8 cellular contexts compared by ENCODE assay signal in the genomic region with DNA sequence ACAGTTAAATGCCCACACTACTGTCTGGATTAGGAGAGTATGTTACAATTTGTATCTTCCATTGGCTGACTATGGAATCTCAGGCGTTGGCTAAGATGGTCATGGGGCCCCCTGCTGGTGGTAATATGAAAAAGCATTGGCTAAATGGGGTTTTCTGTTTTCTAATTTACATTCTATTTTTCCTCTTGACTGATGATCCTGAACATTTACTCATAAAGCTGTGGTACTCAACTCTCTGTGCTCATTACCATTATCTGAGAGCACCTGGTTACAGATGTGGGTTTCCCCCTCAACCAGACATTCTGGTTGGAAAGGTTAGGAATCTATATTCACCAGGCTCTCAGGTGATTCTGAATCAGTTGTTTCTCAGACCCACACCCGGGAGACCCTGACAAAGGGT.
DNase-seq lines count a peak whose midpoint lies in the region; ATAC-seq and TF ChIP-seq lines count a peak whose summit lies in the region.

No MANE protein-coding gene starts in this region.

- no peaks in the 10 kb centered on the region for H3K27me3 ChIP-seq in thoracic aorta (replicated peaks; ENCODE audit: insufficient read depth)

- no peak overlapping the region for H3K4me3 ChIP-seq in Jurkat, Clone E6-1 (ENCODE audit: low read length)
- H3K4me3 ChIP-seq in thoracic aorta: no peak overlapping the region

- H3K4me1 ChIP-seq in thoracic aorta (ENCODE audit: control insufficient read depth in 1 of 2, low read depth in 2 of 2): no peaks in the 10 kb centered on the region

- H3K27ac ChIP-seq in thoracic aorta: no peak overlapping the region

- CTCF ChIA-PET in WTC11 (lab: Charles Lee): interaction anchor here (0.7 to 2.6 kb wide), 24 partner anchors 8 to 318 kb away, joined by 3 to 17 read pairs (median 4); partner anchors contain the start of gene WSCD2

- ATAC-seq in activated T-cell treated with anti-CD3 and anti-CD28 coated beads, Interleukin-2, amount 50 U/mL, for 72 hours (replicated peaks in 1 of 2): no peak
- no peak for ATAC-seq in activated T-cell treated with anti-CD3 and anti-CD28 coated beads, Interleukin-2, amount 50 U/mL, for 4 hours
- no peak for ATAC-seq in WTC11
- ATAC-seq in thoracic aorta (ENCODE audit: insufficient number of reproducible peaks, low FRiP score, low read depth): no peak
- no peak for ATAC-seq in HG03565 (IDR thresholded peaks at IDR 0.05; ENCODE audit: unreplicated experiment)
- no peak for ATAC-seq in GM21447 (IDR thresholded peaks at IDR 0.05; ENCODE audit: unreplicated experiment)

- POLR2A ChIA-PET in WTC11 (lab: Charles Lee): no interaction called here

- no peaks in the 10 kb centered on the region for H3K9me3 ChIP-seq in thoracic aorta

- peaks cover 6% of the 10 kb centered on the region for H3K27me3 Mint-ChIP-seq in activated T-cell treated with anti-CD3 and anti-CD28 coated beads, Interleukin-2, amount 50 U/mL, for 72 hours (ENCODE audit: low read depth)
- H3K27me3 Mint-ChIP-seq in activated T-cell treated with anti-CD3 and anti-CD28 coated beads, Interleukin-2, amount 50 U/mL, for 4 hours (ENCODE audit: low read depth): peaks cover 10% of the 10 kb centered on the region
- no peaks in the 10 kb centered on the region for H3K27me3 Mint-ChIP-seq in WTC11 (ENCODE audit: low read depth)

- no peak overlapping the region for H3K4me3 Mint-ChIP-seq in activated T-cell treated with anti-CD3 and anti-CD28 coated beads, Interleukin-2, amount 50 U/mL, for 72 hours
- H3K4me3 Mint-ChIP-seq in activated T-cell treated with anti-CD3 and anti-CD28 coated beads, Interleukin-2, amount 50 U/mL, for 4 hours: no peak overlapping the region
- no peak overlapping the region for H3K4me3 Mint-ChIP-seq in WTC11

- H3K36me3 Mint-ChIP-seq in activated T-cell treated with anti-CD3 and anti-CD28 coated beads, Interleukin-2, amount 50 U/mL, for 72 hours (ENCODE audit: insufficient read depth in 2 of 2): no peaks in the 10 kb centered on the region
- no peaks in the 10 kb centered on the region for H3K36me3 Mint-ChIP-seq in activated T-cell treated with anti-CD3 and anti-CD28 coated beads, Interleukin-2, amount 50 U/mL, for 4 hours (ENCODE audit: insufficient read depth)
- no peaks in the 10 kb centered on the region for H3K36me3 Mint-ChIP-seq in WTC11

- no peaks in the 10 kb centered on the region for H3K4me1 Mint-ChIP-seq in activated T-cell treated with anti-CD3 and anti-CD28 coated beads, Interleukin-2, amount 50 U/mL, for 72 hours (ENCODE audit: low read depth)
- H3K4me1 Mint-ChIP-seq in activated T-cell treated with anti-CD3 and anti-CD28 coated beads, Interleukin-2, amount 50 U/mL, for 4 hours (ENCODE audit: low read depth): no peaks in the 10 kb centered on the region
- peaks cover 8% of the 10 kb centered on the region for H3K4me1 Mint-ChIP-seq in WTC11

- no peak overlapping the region for H3K27ac Mint-ChIP-seq in activated T-cell treated with anti-CD3 and anti-CD28 coated beads, Interleukin-2, amount 50 U/mL, for 72 hours
- H3K27ac Mint-ChIP-seq in WTC11: no peak overlapping the region

- DNase-seq in activated T-cell treated with anti-CD3 and anti-CD28 coated beads, Interleukin-2, amount 50 U/mL, for 72 hours: peak; percentile 16 to 18
- no peak for DNase-seq in activated T-cell treated with anti-CD3 and anti-CD28 coated beads, Interleukin-2, amount 50 U/mL, for 4 hours
- peak; percentile 12 for DNase-seq in Jurkat, Clone E6-1 (ENCODE audit: low read depth, low spot score)
- DNase-seq in WTC11 (ENCODE audit: low spot score) (peak; percentile 28), head of caudate nucleus (peak in 28 of 42 donors; percentile 15 to 78 (median 46)), thoracic aorta (ENCODE audit: low spot score) (no peak)

- intact Hi-C loops in head of caudate nucleus (cut with DNase I): no loop called here

- no peaks in the 10 kb centered on the region for H3K36me3 ChIP-seq in thoracic aorta

- peak; percentile 63 for TF ChIP-seq CTCF in WTC11 (IDR thresholded peaks at IDR 0.05)
- peak; percentile 67 for TF ChIP-seq CTCF in thoracic aorta (IDR thresholded peaks at IDR 0.05)

- no peaks in the 10 kb centered on the region for H3K9me3 Mint-ChIP-seq in activated T-cell treated with anti-CD3 and anti-CD28 coated beads, Interleukin-2, amount 50 U/mL, for 72 hours
- H3K9me3 Mint-ChIP-seq in activated T-cell treated with anti-CD3 and anti-CD28 coated beads, Interleukin-2, amount 50 U/mL, for 4 hours: no peaks in the 10 kb centered on the region
- no peaks in the 10 kb centered on the region for H3K9me3 Mint-ChIP-seq in WTC11

TF ChIP-seq in WTC11, 78 proteins besides CTCF, POLR2A, EP300 and RAD21:
- TF ChIP-seq NFE2L1 (CRISPR knock-in tag; IDR thresholded peaks at IDR 0.05) (no peak), NR1H2 (CRISPR knock-in tag; IDR thresholded peaks at IDR 0.05) (no peak), ATF2 (CRISPR knock-in tag; IDR thresholded peaks at IDR 0.05; ENCODE audit: borderline replicate concordance, low read depth) (no peak), TEAD4 (CRISPR knock-in tag; IDR thresholded peaks at IDR 0.05) (no peak), ESRRA (CRISPR knock-in tag; IDR thresholded peaks at IDR 0.05; ENCODE audit: borderline replicate concordance) (no peak)

Comparison
In these comparisons a context has a peak if more than half of its experiments do, and no peak if none do; other contexts are left out.
1. DNase-seq: peak in activated T-cell treated with anti-CD3 and anti-CD28 coated beads, Interleukin-2, amount 50 U/mL, for 72 hours (2 of 2), Jurkat, Clone E6-1 (single experiment), WTC11 (single experiment) and head of caudate nucleus (28 of 42); none in activated T-cell treated with anti-CD3 and anti-CD28 coated beads, Interleukin-2, amount 50 U/mL, for 4 hours (single experiment) and thoracic aorta (single experiment).